In the genomic region with DNA sequence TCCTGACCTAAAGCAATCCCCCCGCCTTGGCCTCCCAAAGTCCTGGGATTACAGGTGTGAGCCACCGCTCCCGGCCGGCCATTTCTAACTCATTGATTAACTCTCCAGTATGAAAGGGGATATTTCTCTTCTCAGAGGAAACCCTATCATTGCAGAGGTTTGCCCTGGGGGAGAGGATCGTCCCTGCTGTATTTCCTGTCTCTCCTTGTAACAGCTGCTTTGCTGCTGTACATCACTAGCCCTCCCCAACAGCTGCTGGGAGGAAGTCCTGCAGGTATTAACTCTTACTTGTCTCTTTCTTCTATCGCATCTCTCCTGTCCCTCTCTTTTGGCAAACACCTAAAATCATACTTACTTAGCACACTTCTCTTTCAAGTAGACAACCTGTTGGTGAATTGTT, we compare ENCODE assay signal across 22 cellular contexts.
A peak's percentile ranks its signal among the peaks of the same experiment; 100 is the strongest.
DNase-seq lines count a peak whose midpoint lies in the region; ATAC-seq, FAIRE-seq and TF ChIP-seq lines count a peak whose summit lies in the region.
"Had no signal": no experiment of that assay in that cellular context is flagged by ENCODE, and none has a peak within 500 bp of the region (broad histone marks: within the 10 kb centered on the region; RNA-seq: fewer than 3 reads in every experiment).

No MANE protein-coding gene starts in this region.

- H3K4me1 ChIP-seq in GM23338 (ENCODE audit: insufficient read depth): no peaks in the 10 kb centered on the region
- H3K4me1 ChIP-seq in endothelial cell of umbilical vein (ENCODE audit: control insufficient read depth, extremely low read depth, insufficient read depth, low read length): peaks cover 14% of the 10 kb centered on the region
- H3K4me1 ChIP-seq: Peyer's patch had no signal

- DNase-seq in ELF-1 (ENCODE audit: low read depth, low spot score): peak; percentile 7
- DNase-seq in GM23338 (ENCODE audit: low spot score): peak; percentile 2
- DNase-seq in NCI-H69 (lab: John Stamatoyannopoulos, UW): peak; percentile 66
- no peak for DNase-seq in endothelial cell of umbilical vein (ENCODE audit: low read depth, low spot score)
- no peak for DNase-seq in natural killer cell
- DNase-seq in SK-N-DZ (ENCODE audit: low spot score): no peak
- DNase-seq: CD4-positive, alpha-beta T cell; DMS79 treated with DMSO at 0.1 percent for 48 hours; GDM1; KG1; MG63; NCI-H1105; NCI-H187; NCI-H446 treated with DMSO at 0.1 percent for 48 hours; NCI-H82; Peyer's patch; SIG-M5; SW 1271 had no signal

- H3K4me3 ChIP-seq in GM23338 (no peak overlapping the region), endothelial cell of umbilical vein (replicated peaks in 1 of 3; ENCODE audit: insufficient read depth in 1 of 3, low read depth in 1 of 3, low read length in 3 of 3) (no peak overlapping the region)
- H3K4me3 ChIP-seq: GM12878, MG63, Peyer's patch had no signal

- FAIRE-seq in endothelial cell of umbilical vein (lab: Jason Lieb, UNC): no peak
- FAIRE-seq: GM12878, GM18507 had no signal

- H3K36me3 Mint-ChIP-seq in GM23338 (ENCODE audit: low read depth) (no peaks in the 10 kb centered on the region), natural killer cell (no peaks in the 10 kb centered on the region)

- TF ChIP-seq CTCF in GM23338 (conservative IDR thresholded peaks at IDR 0.05; ENCODE audit: low read depth in 2 of 2) (no peak), endothelial cell of umbilical vein (IDR thresholded peaks at IDR 0.05; ENCODE audit: extremely low read depth in 1 of 2, insufficient read depth in 1 of 2, low read depth in 1 of 2, low read length in 2 of 2) (no peak), natural killer cell (IDR thresholded peaks at IDR 0.05) (no peak)

- TF ChIP-seq POLR2A in endothelial cell of umbilical vein (IDR thresholded peaks at IDR 0.05; ENCODE audit: low read depth, low read length): no peak

- no peaks in the 10 kb centered on the region for H3K4me1 Mint-ChIP-seq in GM23338
- H3K4me1 Mint-ChIP-seq in natural killer cell: no peaks in the 10 kb centered on the region
- H3K4me1 Mint-ChIP-seq: B cell had no signal

- no peak overlapping the region for H3K27ac Mint-ChIP-seq in GM23338
- H3K27ac Mint-ChIP-seq in natural killer cell: no peak overlapping the region
- H3K27ac Mint-ChIP-seq: B cell; CD4-positive, alpha-beta T cell had no signal

- no peaks in the 10 kb centered on the region for H3K79me2 ChIP-seq in GM23338 (replicated peaks; ENCODE audit: insufficient read depth)
- no peaks in the 10 kb centered on the region for H3K79me2 ChIP-seq in endothelial cell of umbilical vein (ENCODE audit: control insufficient read depth, insufficient read depth, low read length)

- intact Hi-C loops in endothelial cell of umbilical vein (cut with micrococcal nuclease): no loop called here
- intact Hi-C loops in natural killer cell (cut with micrococcal nuclease): no loop called here

- BruUV-seq in endothelial cell of umbilical vein (replicated peaks; lab: Mats Ljungman, UMichigan): no TSS peak

- H2AFZ ChIP-seq in GM23338 (no peak overlapping the region), endothelial cell of umbilical vein (ENCODE audit: low read depth, low read length) (peak overlapping the region; percentile 13)

- no peaks in the 10 kb centered on the region for H3K9me2 ChIP-seq in GM23338 (ENCODE audit: insufficient read depth)

- H3K9me3 ChIP-seq in endothelial cell of umbilical vein (replicated peaks; ENCODE audit: control insufficient read depth, insufficient read depth, low read length): no peaks in the 10 kb centered on the region
- H3K9me3 ChIP-seq: MG63, Peyer's patch had no signal

- H4K20me1 ChIP-seq in GM23338 (replicated peaks; ENCODE audit: insufficient read depth) (no peaks in the 10 kb centered on the region), endothelial cell of umbilical vein (replicated peaks; ENCODE audit: control insufficient read depth, extremely low read depth, insufficient read depth, low read length) (no peaks in the 10 kb centered on the region)

- H3K9me3 Mint-ChIP-seq in GM23338 (no peaks in the 10 kb centered on the region), natural killer cell (peaks cover 11 to 17% of the 10 kb centered on the region in 2 donors)
- H3K9me3 Mint-ChIP-seq: CD4-positive, alpha-beta T cell had no signal

- H3K27ac ChIP-seq in GM23338 (ENCODE audit: low read depth) (no peak overlapping the region), endothelial cell of umbilical vein (ENCODE audit: insufficient read depth, low read depth, low read length) (no peak overlapping the region)
- H3K27ac ChIP-seq: Peyer's patch had no signal

- no peaks in the 10 kb centered on the region for H3F3A ChIP-seq in GM23338 (replicated peaks; ENCODE audit: low read depth)

- H3K27me3 Mint-ChIP-seq in GM23338 (ENCODE audit: insufficient read depth, low read depth, poor library complexity) (peaks cover 2% of the 10 kb centered on the region), natural killer cell (ENCODE audit: low read depth in 2 of 2) (no peaks in the 10 kb centered on the region)
- H3K27me3 Mint-ChIP-seq: B cell; CD4-positive, alpha-beta T cell had no signal

- H3K4me2 ChIP-seq in GM23338 (no peak overlapping the region), endothelial cell of umbilical vein (ENCODE audit: insufficient read depth, low read length) (no peak overlapping the region)

- dilution Hi-C loops in endothelial cell of umbilical vein (cut with MboI; ENCODE audit: extremely low pct_ligation_motif_present, low sequenced_read_pairs): no loop called here

- H3K9ac ChIP-seq in endothelial cell of umbilical vein (replicated peaks; ENCODE audit: extremely low read depth, insufficient read depth, low read length): no peak overlapping the region

- H3K36me3 ChIP-seq in GM23338 (ENCODE audit: insufficient read depth) (no peaks in the 10 kb centered on the region), endothelial cell of umbilical vein (ENCODE audit: control insufficient read depth in 2 of 2, extremely low read depth in 1 of 2, insufficient read depth in 2 of 2, low read length in 2 of 2) (no peaks in the 10 kb centered on the region)
- H3K36me3 ChIP-seq: MG63, Peyer's patch had no signal

- CTCF ChIA-PET in endothelial cell of umbilical vein (lab: Charles Lee): no interaction called here

- POLR2A ChIA-PET in endothelial cell of umbilical vein (lab: Charles Lee): no interaction called here

- H3K4me3 Mint-ChIP-seq in GM23338: no peak overlapping the region
- no peak overlapping the region for H3K4me3 Mint-ChIP-seq in natural killer cell
- H3K4me3 Mint-ChIP-seq: B cell; CD4-positive, alpha-beta T cell had no signal

- no peaks in the 10 kb centered on the region for H3K9me1 ChIP-seq in endothelial cell of umbilical vein (replicated peaks; ENCODE audit: control insufficient read depth, extremely low read depth, insufficient read depth, low read length)

- H3K27me3 ChIP-seq in GM23338 (ENCODE audit: insufficient read depth) (no peaks in the 10 kb centered on the region), endothelial cell of umbilical vein (ENCODE audit: control insufficient read depth in 2 of 2, insufficient read depth in 2 of 2, low read length in 2 of 2) (no peaks in the 10 kb centered on the region)
- H3K27me3 ChIP-seq: MG63, Peyer's patch had no signal

- ATAC-seq in GM23338 (no peak), natural killer cell (no peak), GM19328 (IDR thresholded peaks at IDR 0.05; ENCODE audit: unreplicated experiment) (no peak)
- ATAC-seq: GM12878 had no signal

TF ChIP-seq in GM23338, 12 proteins besides CTCF, POLR2A, EP300 and RAD21 (continues in another document):
- no peak for TF ChIP-seq NANOG (IDR thresholded peaks at IDR 0.05; ENCODE audit: borderline replicate concordance)
- no peak for TF ChIP-seq CREB1 (CRISPR knock-in tag; IDR thresholded peaks at IDR 0.05; ENCODE audit: low read depth)
- no peak for TF ChIP-seq EZH2phosphoT487 (IDR thresholded peaks at IDR 0.05; ENCODE audit: unreplicated experiment)
- no peak for TF ChIP-seq JUNB (IDR thresholded peaks at IDR 0.05; ENCODE audit: unreplicated experiment)
- no peak for TF ChIP-seq EZH2 (IDR thresholded peaks at IDR 0.05; ENCODE audit: low read depth, unreplicated experiment)

TF ChIP-seq in endothelial cell of umbilical vein, 7 proteins besides CTCF, POLR2A, EP300 and RAD21:
- TF ChIP-seq JUN (IDR thresholded peaks at IDR 0.05; ENCODE audit: borderline replicate concordance, insufficient read depth, insufficient read length, low read depth): no peak
- no peak for TF ChIP-seq EZH2 (IDR thresholded peaks at IDR 0.05; ENCODE audit: borderline replicate concordance, low read depth, low read length, severe bottlenecking)

Comparison
In these comparisons a context has a peak if more than half of its experiments do, and no peak if none do; other contexts are left out.
1. DNase-seq: peak in ELF-1 (single experiment), GM23338 (single experiment) and NCI-H69 (single experiment); none in endothelial cell of umbilical vein (single experiment), natural killer cell (single experiment) and SK-N-DZ (single experiment).